In genomic region chr4:156977435-156978160, GRCh38 we compare ENCODE assay signal across 19 cellular contexts. TPM values are rescaled to one million over a fixed set of nuclear protein-coding genes. Genes with fewer than 3 reads are reported as not detected.
A peak's percentile ranks its signal among the peaks of the same experiment; 100 is the strongest.
DNase-seq lines count a peak whose midpoint lies in the region; ATAC-seq, FAIRE-seq and TF ChIP-seq lines count a peak whose summit lies in the region.
"Had no signal": no experiment of that assay in that cellular context is flagged by ENCODE, and none has a peak within 500 bp of the region (broad histone marks: within the 10 kb centered on the region; RNA-seq: fewer than 3 reads in every experiment).

No MANE protein-coding gene starts in this region.

- H3K4me3 ChIP-seq in breast epithelium (no peak overlapping the region), adipocyte (ENCODE audit: low read length) (no peak overlapping the region)
- no peak overlapping the region for H3K4me3 ChIP-seq in CD8-positive, alpha-beta T cell (ENCODE audit: low read depth, low read length)
- H3K4me3 ChIP-seq: colonic mucosa, gastrocnemius medialis, upper lobe of right lung had no signal

- no peak overlapping the region for H3K9ac ChIP-seq in adipocyte (ENCODE audit: low read length)

- H3K36me3 Mint-ChIP-seq in MCF 10A (ENCODE audit: insufficient read depth, unreplicated experiment) = no peaks in the 10 kb centered on the region
- H3K36me3 Mint-ChIP-seq in CD8-positive, alpha-beta T cell = no peaks in the 10 kb centered on the region
- H3K36me3 Mint-ChIP-seq: activated naive CD4-positive, alpha-beta T cell treated with anti-CD3 and anti-CD28 coated beads, Interleukin-2, amount 50 U/mL, for 72 hours had no signal

- no peak overlapping the region for H3K27ac ChIP-seq in breast epithelium
- H3K27ac ChIP-seq in CD8-positive, alpha-beta T cell (ENCODE audit: low read depth, low read length) = no peak overlapping the region
- H3K27ac ChIP-seq: 22Rv1, colonic mucosa, gastrocnemius medialis, upper lobe of right lung had no signal

- TF ChIP-seq CTCF in MCF 10A (IDR thresholded peaks at IDR 0.05; ENCODE audit: unreplicated experiment) = no peak
- TF ChIP-seq CTCF in breast epithelium (IDR thresholded peaks at IDR 0.05) = no peak
- TF ChIP-seq CTCF in CD8-positive, alpha-beta T cell (IDR thresholded peaks at IDR 0.05) = no peak

- CTCF ChIA-PET in MCF 10A (lab: Yijun Ruan, JAX) = interaction anchor here (0.6 to 3.9 kb wide), 3 partner anchors 22 to 68 kb away, joined by 3 to 23 read pairs (median 4); no protein-coding TSS in a partner anchor
- CTCF ChIA-PET in CD8-positive, alpha-beta T cell (lab: Charles Lee) = no interaction called here

- ATAC-seq in Right ventricle myocardium inferior = no peak
- ATAC-seq in GM18519 (IDR thresholded peaks at IDR 0.05; ENCODE audit: low FRiP score, unreplicated experiment) = no peak
- no peak for ATAC-seq in CD8-positive, alpha-beta T cell
- ATAC-seq: activated naive CD4-positive, alpha-beta T cell treated with anti-CD3 and anti-CD28 coated beads, Interleukin-2, amount 50 U/mL, for 72 hours; gastrocnemius medialis; upper lobe of right lung had no signal

- no peaks in the 10 kb centered on the region for H3K27me3 Mint-ChIP-seq in MCF 10A (ENCODE audit: insufficient read depth, unreplicated experiment)
- peaks cover 14% of the 10 kb centered on the region for H3K27me3 Mint-ChIP-seq in CD8-positive, alpha-beta T cell (ENCODE audit: low read depth)

- intact Hi-C loops in MCF 10A (cut with micrococcal nuclease) = loop anchor here (10.0 kb wide), 1 partner anchor 997 kb away; no protein-coding TSS in a partner anchor
- intact Hi-C loops in breast epithelium (cut with DNase I; ENCODE audit: low total_unique reads) = no loop called here
- intact Hi-C loops in Right ventricle myocardium inferior (cut with DNase I) = loop anchor here (10.0 kb wide), 2 partner anchors 503 to 997 kb away; no protein-coding TSS in a partner anchor
- intact Hi-C loops in CD8-positive, alpha-beta T cell (cut with DNase I, micrococcal nuclease) = no loop called here

- H3K27me3 ChIP-seq in breast epithelium (no peaks in the 10 kb centered on the region), adipocyte (replicated peaks; ENCODE audit: control insufficient read depth, insufficient read depth, low read length) (no peaks in the 10 kb centered on the region)
- peaks cover 4% of the 10 kb centered on the region for H3K27me3 ChIP-seq in CD8-positive, alpha-beta T cell (ENCODE audit: insufficient read depth, low read length)
- H3K27me3 ChIP-seq: colonic mucosa, gastrocnemius medialis, upper lobe of right lung had no signal

- peaks cover 47% of the 10 kb centered on the region for H3K4me1 Mint-ChIP-seq in MCF 10A (ENCODE audit: insufficient read depth, unreplicated experiment)
- H3K4me1 Mint-ChIP-seq in CD8-positive, alpha-beta T cell (ENCODE audit: low read depth) = no peaks in the 10 kb centered on the region

- peak overlapping the region; percentile 95 for H3K27ac Mint-ChIP-seq in MCF 10A (ENCODE audit: low read depth, unreplicated experiment)
- H3K27ac Mint-ChIP-seq in CD8-positive, alpha-beta T cell = no peak overlapping the region
- H3K27ac Mint-ChIP-seq: activated naive CD4-positive, alpha-beta T cell treated with anti-CD3 and anti-CD28 coated beads, Interleukin-2, amount 50 U/mL, for 72 hours had no signal

- H3K36me3 ChIP-seq in breast epithelium (no peaks in the 10 kb centered on the region), adipocyte (ENCODE audit: control insufficient read depth, insufficient read depth, low read length, severe bottlenecking) (no peaks in the 10 kb centered on the region)
- H3K36me3 ChIP-seq in CD8-positive, alpha-beta T cell (ENCODE audit: insufficient read depth, low read length) = no peaks in the 10 kb centered on the region
- H3K36me3 ChIP-seq: colonic mucosa, gastrocnemius medialis, upper lobe of right lung had no signal

- DNase-seq in MCF 10A (ENCODE audit: unreplicated experiment) (no peak), breast epithelium (ENCODE audit: low spot score in 2 of 2) (no peak), adipocyte (ENCODE audit: low read depth) (peak; percentile 61), hepatic stellate cell (ENCODE audit: low spot score) (peak; percentile 37), urothelium cell line (ENCODE audit: low spot score) (peak; percentile 61), Right ventricle myocardium inferior (ENCODE audit: missing footprints) (no peak)
- no peak for DNase-seq in CD8-positive, alpha-beta T cell
- DNase-seq: colonic mucosa, DMS79, gastrocnemius medialis, left cardiac atrium, NCI-H1417 treated with DMSO at 0.1 percent for 48 hours, NCI-H524 treated with DMSO at 0.1 percent for 48 hours, SHP77, upper lobe of right lung had no signal

- no peaks in the 10 kb centered on the region for H3K9me3 ChIP-seq in breast epithelium
- no peaks in the 10 kb centered on the region for H3K9me3 ChIP-seq in adipocyte (ENCODE audit: control insufficient read depth, low read length)
- no peaks in the 10 kb centered on the region for H3K9me3 ChIP-seq in CD8-positive, alpha-beta T cell (ENCODE audit: low read length)
- H3K9me3 ChIP-seq: colonic mucosa, gastrocnemius medialis, upper lobe of right lung had no signal

- no peak overlapping the region for H3K4me3 Mint-ChIP-seq in MCF 10A (ENCODE audit: unreplicated experiment)
- no peak overlapping the region for H3K4me3 Mint-ChIP-seq in CD8-positive, alpha-beta T cell
- H3K4me3 Mint-ChIP-seq: nephron had no signal

- no peaks in the 10 kb centered on the region for H3K9me3 Mint-ChIP-seq in MCF 10A (ENCODE audit: unreplicated experiment)
- H3K9me3 Mint-ChIP-seq in CD8-positive, alpha-beta T cell = no peaks in the 10 kb centered on the region
- H3K9me3 Mint-ChIP-seq: activated naive CD4-positive, alpha-beta T cell treated with anti-CD3 and anti-CD28 coated beads, Interleukin-2, amount 50 U/mL, for 72 hours; nephron had no signal

- FAIRE-seq in urothelium cell line (lab: Jason Lieb, UNC) = peak; percentile 58

- POLR2A ChIA-PET in MCF 10A (lab: Yijun Ruan, JAX) = interaction anchor here (0.9 to 1.3 kb wide), 2 partner anchors 21 to 41 kb away, joined by 3 to 7 read pairs; no protein-coding TSS in a partner anchor
- POLR2A ChIA-PET in CD8-positive, alpha-beta T cell (lab: Charles Lee) = no interaction called here

- no TSS peak for BruUV-seq in MCF 10A (replicated peaks; lab: Mats Ljungman, UMichigan)

- no peak for TF ChIP-seq POLR2A in breast epithelium (IDR thresholded peaks at IDR 0.05)

- H3K4me1 ChIP-seq in breast epithelium (no peaks in the 10 kb centered on the region), adipocyte (ENCODE audit: control insufficient read depth, insufficient read depth, low read length) (peaks cover 32% of the 10 kb centered on the region)
- H3K4me1 ChIP-seq in CD8-positive, alpha-beta T cell (ENCODE audit: insufficient read depth, low read length) = no peaks in the 10 kb centered on the region
- H3K4me1 ChIP-seq: colonic mucosa, gastrocnemius medialis had no signal

RNA-seq across cellular contexts. Expression of gene PDGFC, which starts 6.0 kb away (rescaled TPM):
- 74.8 and 83.7 TPM in 2 replicates for total RNA-seq in MCF 10A (2022)
- total RNA-seq in breast epithelium = 10 to 100 TPM; 32.4 to 59.7 (median 54.4) TPM
- 12.6 TPM for total RNA-seq in Right ventricle myocardium inferior
- total RNA-seq in CD8-positive, alpha-beta T cell = not detected
- total RNA-seq: activated naive CD4-positive, alpha-beta T cell treated with anti-CD3 and anti-CD28 coated beads, Interleukin-2, amount 50 U/mL, for 72 hours had no signal

Comparison
In these comparisons a context has a peak if more than half of its experiments do, and no peak if none do; other contexts are left out.
1. intact Hi-C loops: an anchor here in MCF 10A (10.0 kb wide) and Right ventricle myocardium inferior (10.0 kb wide); none called in breast epithelium and CD8-positive, alpha-beta T cell.
2. DNase-seq: peak in adipocyte (single experiment), hepatic stellate cell (single experiment) and urothelium cell line (single experiment); none in MCF 10A (single experiment), breast epithelium (0 of 2), Right ventricle myocardium inferior (single experiment) and CD8-positive, alpha-beta T cell (0 of 7).
3. RNA of gene PDGFC, which starts 6.0 kb away (total RNA-seq): 74.8 to 83.7 TPM in MCF 10A, 32.4 to 59.7 TPM in breast epithelium and 12.6 TPM in Right ventricle myocardium inferior (single experiment); not detected in CD8-positive, alpha-beta T cell; every median in the first group is over 10 times any median in the second.